In genomic region chr21:37087188-37087587, GRCh38 we compare ENCODE assay signal across 9 cellular contexts. TPM values are rescaled to one million over a fixed set of nuclear protein-coding genes. Genes with fewer than 3 reads are reported as not detected.
DNase-seq lines count a peak whose midpoint lies in the region; ATAC-seq and TF ChIP-seq lines count a peak whose summit lies in the region.
"Had no signal": no experiment of that assay in that cellular context is flagged by ENCODE, and none has a peak within 500 bp of the region (broad histone marks: within the 10 kb centered on the region; RNA-seq: fewer than 3 reads in every experiment).

No MANE protein-coding gene starts in this region.

- intact Hi-C loops in left lung (cut with DNase I): no loop called here

- H3K4me3 ChIP-seq in HEK293 (ENCODE audit: low read depth, low read length) (no peak overlapping the region), left lung (no peak overlapping the region), Peyer's patch (no peak overlapping the region)

- H3K27me3 ChIP-seq in left lung (no peaks in the 10 kb centered on the region), Peyer's patch (no peaks in the 10 kb centered on the region)

- TF ChIP-seq POLR2A in Peyer's patch (IDR thresholded peaks at IDR 0.05): no peak

- ATAC-seq in left lung: no peak
- no peak for ATAC-seq in HG03342 (IDR thresholded peaks at IDR 0.05; ENCODE audit: unreplicated experiment)

- H3K36me3 ChIP-seq in HEK293 (ENCODE audit: control insufficient read depth in 2 of 2, insufficient read depth in 1 of 2, low read length in 2 of 2) (peaks cover 12 to 14% of the 10 kb centered on the region in 2 experiments), left lung (peaks cover 0 to 11% of the 10 kb centered on the region in 2 donors), Peyer's patch (peaks cover 0 to 6% (median 0%) of the 10 kb centered on the region in 3 donors)

- POLR2A ChIA-PET in HEK293 (lab: Yijun Ruan, JAX): interaction anchor here (0.6 kb wide), 1 partner anchor 933 kb away, joined by 3 read pairs; no protein-coding TSS in a partner anchor

- no peaks in the 10 kb centered on the region for H3K4me1 ChIP-seq in HEK293 (ENCODE audit: control insufficient read depth, insufficient read depth, low read length)
- peaks cover 7 to 10% of the 10 kb centered on the region in 2 donors for H3K4me1 ChIP-seq in left lung
- peaks cover 0 to 14% (median 0%) of the 10 kb centered on the region in 4 donors for H3K4me1 ChIP-seq in Peyer's patch

- CTCF ChIA-PET in HEK293 (lab: Yijun Ruan, JAX): interaction anchor here (0.6 to 2.9 kb wide), 17 partner anchors 9 to 1283 kb away, joined by 3 to 25 read pairs (median 4); partner anchors contain the start of gene HLCS

- DNase-seq in AG08395 (ENCODE audit: low spot score) (peak; percentile 10), inferior parietal cortex (ENCODE audit: extremely low spot score) (peak; percentile 68), HK-2 (ENCODE audit: unreplicated experiment) (no peak), left lung (no peak), Peyer's patch (no peak)

- no peak overlapping the region for H3K27ac ChIP-seq in HEK293 (ENCODE audit: extremely low read depth, low read depth, low read length)
- peak overlapping the region; percentile 39 for H3K27ac ChIP-seq in VCaP
- H3K27ac ChIP-seq in left lung: no peak overlapping the region
- H3K27ac ChIP-seq in Peyer's patch: no peak overlapping the region
- H3K27ac ChIP-seq: epithelial cell of prostate had no signal

- H3K9me3 ChIP-seq in HEK293 (ENCODE audit: control insufficient read depth, insufficient read depth, low read depth, low read length): no peaks in the 10 kb centered on the region
- H3K9me3 ChIP-seq in left lung: no peaks in the 10 kb centered on the region
- no peaks in the 10 kb centered on the region for H3K9me3 ChIP-seq in Peyer's patch

- TF ChIP-seq CTCF in HEK293 (tag by site-specific recombination; IDR thresholded peaks at IDR 0.05) (peak; percentile 70), VCaP (conservative IDR thresholded peaks at IDR 0.05) (peak; percentile 92), left lung (IDR thresholded peaks at IDR 0.05) (no peak), Peyer's patch (IDR thresholded peaks at IDR 0.05) (peak in 3 of 6 experiments; percentile 45 to 49 (median 47))

TF ChIP-seq in HEK293, 187 proteins besides CTCF, POLR2A, EP300 and RAD21 (continues in another document):
- TF ChIP-seq ELK4 (IDR thresholded peaks at IDR 0.05; ENCODE audit: borderline replicate concordance, low read depth, low read length): no peak
- no peak for TF ChIP-seq ZNF449 (tag by site-specific recombination; IDR thresholded peaks at IDR 0.05)
- TF ChIP-seq ZNF324 (tag by site-specific recombination; IDR thresholded peaks at IDR 0.05): peak; percentile 66; the same call in 1 of the 2 replicates
- TF ChIP-seq ZNF560 (tag by site-specific recombination; IDR thresholded peaks at IDR 0.05; ENCODE audit: borderline replicate concordance): no peak
- no peak for TF ChIP-seq ZNF362 (tag by site-specific recombination; IDR thresholded peaks at IDR 0.05)
- TF ChIP-seq GLI4 (tag by site-specific recombination; IDR thresholded peaks at IDR 0.05): no peak
- TF ChIP-seq PRDM1 (tag by site-specific recombination; IDR thresholded peaks at IDR 0.05): 0 out of 2 replicates have a peak, but pooled peaks have one; percentile 48
- no peak for TF ChIP-seq ZNF10 (tag by site-specific recombination; IDR thresholded peaks at IDR 0.05)
- no peak for TF ChIP-seq ZBTB49 (tag by site-specific recombination; IDR thresholded peaks at IDR 0.05; ENCODE audit: low read depth)
- TF ChIP-seq ZNF518A (tag by site-specific recombination; conservative IDR thresholded peaks at IDR 0.05; ENCODE audit: low read depth): 0 out of 2 replicates have a peak, but pooled peaks have one; percentile 15
- no peak for TF ChIP-seq GLI2 (tag by site-specific recombination; IDR thresholded peaks at IDR 0.05; ENCODE audit: borderline replicate concordance, low read depth)
- no peak for TF ChIP-seq ZBTB7A (tag by site-specific recombination; IDR thresholded peaks at IDR 0.05; ENCODE audit: low read depth)

RNA-seq across cellular contexts. Expression of gene TTC3, which starts 14.1 kb away (rescaled TPM):
- total RNA-seq in left lung (100 to 1,000 TPM; 103 to 128 TPM), Peyer's patch (100 to 1,000 TPM in 3 of 4 donors, 10 to 100 TPM in 1; 97.5 to 226 (median 144) TPM)

RNA-seq across cellular contexts. Expression of gene PIGP, which starts 14.3 kb away (rescaled TPM):
- total RNA-seq in left lung: 10 to 100 TPM; 21.2 to 24.7 TPM
- 10 to 100 TPM; 11.4 to 26.4 (median 12.7) TPM for total RNA-seq in Peyer's patch

Comparison
In these comparisons a context has a peak if more than half of its experiments do, and no peak if none do; other contexts are left out.
1. DNase-seq: peak in AG08395 (single experiment) and inferior parietal cortex (single experiment); none in HK-2 (single experiment), left lung (0 of 2) and Peyer's patch (0 of 3).
2. CTCF ChIP-seq: peak in HEK293 (single experiment) and VCaP (single experiment); none in left lung (0 of 2).